7 cellular contexts compared by ENCODE assay signal in the genomic region with DNA sequence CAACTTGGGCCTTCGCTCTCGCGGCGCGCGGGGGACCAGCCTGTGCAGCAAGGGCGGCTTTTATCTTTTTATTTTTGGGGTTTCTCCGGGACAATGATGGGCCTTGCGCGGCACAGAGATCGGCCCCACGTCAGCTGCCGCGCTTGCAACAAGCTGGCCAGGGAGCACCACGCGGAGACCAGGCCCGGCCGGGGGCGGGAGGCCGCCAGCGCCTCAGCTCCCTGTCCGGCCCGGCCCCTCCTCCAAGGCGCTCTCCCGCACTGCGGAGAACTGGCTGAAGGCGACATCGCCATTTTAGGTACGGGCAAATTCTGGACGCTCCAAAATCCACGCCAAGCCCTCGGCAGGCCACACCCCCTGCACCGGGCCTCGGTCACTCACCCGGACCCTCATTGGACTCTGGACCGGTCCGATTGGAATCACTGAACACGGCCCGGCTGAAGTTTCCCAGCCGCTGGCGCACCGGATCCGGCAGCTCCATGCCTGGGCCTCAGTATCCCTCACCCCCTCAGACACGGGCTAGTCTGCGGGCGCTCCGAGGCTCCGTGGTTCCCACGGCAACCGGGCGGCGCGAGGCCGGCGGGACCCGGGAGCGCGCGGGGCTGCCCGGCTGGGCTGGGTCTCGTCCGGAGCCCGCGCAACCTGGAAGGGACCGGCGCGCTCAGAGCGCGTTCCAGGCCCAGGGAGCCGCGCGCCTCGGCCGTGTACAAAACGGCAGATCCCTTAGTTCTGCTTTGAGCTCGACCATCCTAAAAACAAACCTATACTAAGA. TPM values are rescaled to one million over a fixed set of nuclear protein-coding genes. Genes with fewer than 3 reads are reported as not detected.
A peak's percentile ranks its signal among the peaks of the same experiment; 100 is the strongest.
DNase-seq lines count a peak whose midpoint lies in the region; ATAC-seq, FAIRE-seq and TF ChIP-seq lines count a peak whose summit lies in the region.

A gene with protein sequence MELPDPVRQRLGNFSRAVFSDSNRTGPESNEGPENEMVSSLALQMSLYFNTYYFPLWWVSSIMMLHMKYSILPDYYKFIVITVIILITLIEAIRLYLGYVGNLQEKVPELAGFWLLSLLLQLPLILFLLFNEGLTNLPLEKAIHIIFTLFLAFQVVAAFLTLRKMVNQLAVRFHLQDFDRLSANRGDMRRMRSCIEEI (minus strand): TSS at position 547 of the 772 bp plus-strand sequence. CDS start 66 bp downstream, at position 481.

- peak within 1 kb of the TSS; percentile 67 for H3K9ac ChIP-seq in Karpas-422 (ENCODE audit: low read length)

- peak; percentile 98 to 99 for ATAC-seq in right cardiac atrium

- in situ Hi-C loops in astrocyte of the cerebellum (cut with HindIII; ENCODE audit: low sequenced_read_pairs): no loop called here

- TF ChIP-seq CTCF in GM10248 (IDR thresholded peaks at IDR 0.05; ENCODE audit: control extremely low read depth, extremely low read depth, low read depth, missing control alignments): no peak
- TF ChIP-seq CTCF in astrocyte of the cerebellum (IDR thresholded peaks at IDR 0.05; ENCODE audit: low read depth, low read length, missing control alignments): no peak

- peak within 1 kb of the TSS; percentile 93 for H2AFZ ChIP-seq in Karpas-422 (ENCODE audit: low read length)

- POLR2A ChIA-PET in GM10248 (lab: Yijun Ruan, JAX): no interaction called here

- H3K27ac ChIP-seq in Karpas-422 (ENCODE audit: low read length): no peak within 1 kb of the TSS
- peak within 1 kb of the TSS; percentile 86 for H3K27ac ChIP-seq in right cardiac atrium (ENCODE audit: low read length)

- FAIRE-seq in RCC 7860 (lab: Jason Lieb, UNC): no peak

- WGBS in right cardiac atrium: under 1% methylated on average over 76 of the region's 76 CpGs

- H4K20me1 ChIP-seq in Karpas-422 (ENCODE audit: insufficient read depth, low read depth, low read length): no peaks in the 10 kb centered on the region

- H3K4me2 ChIP-seq in Karpas-422 (ENCODE audit: low read depth, low read length, poor library complexity, severe bottlenecking): peak within 1 kb of the TSS; percentile 79

- H3K79me2 ChIP-seq in Karpas-422 (ENCODE audit: low read length): no peaks in the 10 kb centered on the region

- H3K4me1 ChIP-seq in Karpas-422 (ENCODE audit: low read length) (0 out of 2 replicates have a peak, but pooled peaks cover 3% of the 10 kb centered on the region), right cardiac atrium (ENCODE audit: control insufficient read depth, insufficient read depth, low read length) (no peaks in the 10 kb centered on the region)

- CTCF ChIA-PET in GM10248 (lab: Yijun Ruan, JAX): interaction anchor here (0.9 to 1.8 kb wide), 5 partner anchors 10 to 282 kb away, joined by 3 to 6 read pairs (median 4); no protein-coding TSS in a partner anchor

- H3K36me3 ChIP-seq in Karpas-422 (ENCODE audit: insufficient read depth, low read length): no peaks in the 10 kb centered on the region

- no peaks in the 10 kb centered on the region for H3K9me2 ChIP-seq in Karpas-422 (replicated peaks; ENCODE audit: insufficient read depth, low read length)

- no peaks in the 10 kb centered on the region for H3K27me3 ChIP-seq in Karpas-422 (ENCODE audit: low read length)
- no peaks in the 10 kb centered on the region for H3K27me3 ChIP-seq in right cardiac atrium (ENCODE audit: control insufficient read depth, insufficient read depth)

- intact Hi-C loops in right cardiac atrium (cut with DNase I): loop anchor here in 1 of 4 donors (10.0 kb wide), 1 partner anchor 199 kb away; a partner anchor contains a TSS
- intact Hi-C loops in posterior cingulate gyrus (cut with DNase I): loop anchor here (1.0 to 5.0 kb wide), 2 partner anchors 49 to 200 kb away; no protein-coding TSS in a partner anchor

- H3K9me3 ChIP-seq in Karpas-422 (ENCODE audit: low read length) (no peaks in the 10 kb centered on the region), right cardiac atrium (ENCODE audit: control insufficient read depth, low read length) (no peaks in the 10 kb centered on the region)

- H3K4me3 ChIP-seq in Karpas-422 (ENCODE audit: low read length): peak within 1 kb of the TSS; percentile 65
- H3K4me3 ChIP-seq in astrocyte of the cerebellum (ENCODE audit: low read depth, low read length): peak within 1 kb of the TSS; percentile 72
- peak within 1 kb of the TSS; percentile 84 for H3K4me3 ChIP-seq in right cardiac atrium (ENCODE audit: low read length)

- DNase-seq in GM10248 (ENCODE audit: extremely low spot score) (peak; percentile 81), H4 (ENCODE audit: low spot score) (peak; percentile 76), Karpas-422 (peak; percentile 68), RCC 7860 (ENCODE audit: low spot score) (peak; percentile 58), astrocyte of the cerebellum (ENCODE audit: low read depth) (peak; percentile 63), right cardiac atrium (peak; percentile 96 to 97 (median 97)), posterior cingulate gyrus (peak; percentile 85 to 98 (median 89))

RNA-seq across cellular contexts. Expression of the gene that starts here (rescaled TPM):
- total RNA-seq in H4 (2014; rRNA removed; shearing (Covaris generic)): 2.6 and 2.8 TPM in 2 replicates
- total RNA-seq in Karpas-422 (2014; rRNA removed; shearing (Covaris generic); ENCODE audit: low replicate concordance): 0.86 TPM in 1 of 2 replicates, not detected in the other
- total RNA-seq in right cardiac atrium: 1 to 10 TPM; 1.5 to 2.9 (median 1.7) TPM
- polyA plus RNA-seq in right cardiac atrium: 2.0 TPM

Comparison
In these comparisons a context has a peak if more than half of its experiments do, and no peak if none do; other contexts are left out.
1. Peak in DNase-seq, H3K4me3 ChIP-seq, H3K9ac ChIP-seq and H3K4me2 ChIP-seq in Karpas-422; RNA of the gene not detected or under 1 TPM.